Comparison of ENCODE assay signal across 13 cellular contexts in the genomic region with DNA sequence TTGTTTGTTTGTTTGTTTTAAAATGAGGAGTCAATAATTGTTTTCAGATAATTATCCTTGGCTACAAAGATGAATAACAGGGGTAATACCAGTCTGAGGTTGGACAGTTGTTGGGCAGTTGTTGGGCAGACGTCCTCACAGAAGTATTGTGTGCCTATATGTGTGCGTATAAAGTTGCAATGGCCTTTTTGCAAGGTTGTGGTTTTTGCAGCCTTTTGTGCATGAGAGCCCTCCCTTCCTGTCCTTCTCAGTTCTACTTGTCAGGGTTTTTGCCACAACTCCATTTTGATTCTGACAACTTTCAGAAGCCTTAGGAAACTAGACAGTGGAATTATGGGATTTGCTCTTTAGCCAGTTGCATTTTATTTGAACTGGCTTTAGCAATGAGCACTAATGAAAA. TPM values are rescaled to one million over a fixed set of nuclear protein-coding genes. Genes with fewer than 3 reads are reported as not detected.
DNase-seq lines count a peak whose midpoint lies in the region; ATAC-seq and TF ChIP-seq lines count a peak whose summit lies in the region.
"Had no signal": no experiment of that assay in that cellular context is flagged by ENCODE, and none has a peak within 500 bp of the region (broad histone marks: within the 10 kb centered on the region; RNA-seq: fewer than 3 reads in every experiment).

No MANE protein-coding gene starts in this region.

- H3K79me2 ChIP-seq in Loucy (ENCODE audit: insufficient read depth, low read length): no peaks in the 10 kb centered on the region
- H3K79me2 ChIP-seq in Karpas-422 (ENCODE audit: low read length): no peaks in the 10 kb centered on the region

- H3K4me1 Mint-ChIP-seq in activated CD4-positive, alpha-beta T cell treated with anti-CD3 and anti-CD28 coated beads, Interleukin-2, amount 10 ng/mL, durations not matched to agents 24 days and 14 days: peaks cover 2% of the 10 kb centered on the region
- peaks cover 9 to 15% of the 10 kb centered on the region in 2 donors for H3K4me1 Mint-ChIP-seq in effector memory CD8-positive, alpha-beta T cell (ENCODE audit: low read depth in 2 of 2)
- peaks cover 20 to 23% of the 10 kb centered on the region in 2 donors for H3K4me1 Mint-ChIP-seq in natural killer cell treated with Interleukin-12 subunit alpha and Interleukin-12 subunit beta and Interleukin-15 and Interleukin-18, amount 100 ng/mL, for 72 hours (ENCODE audit: low read depth in 2 of 2)

- H3K9me2 ChIP-seq in Loucy (replicated peaks; ENCODE audit: low read depth, low read length) (no peaks in the 10 kb centered on the region), Karpas-422 (replicated peaks; ENCODE audit: insufficient read depth, low read length) (no peaks in the 10 kb centered on the region)

- H3K4me2 ChIP-seq in Loucy (ENCODE audit: low read depth, low read length, poor library complexity, severe bottlenecking) (peak overlapping the region; percentile 4), Karpas-422 (ENCODE audit: low read depth, low read length, poor library complexity, severe bottlenecking) (no peak overlapping the region)

- no peaks in the 10 kb centered on the region for H3K27me3 ChIP-seq in Loucy (ENCODE audit: insufficient read depth, low read length, poor library complexity, severe bottlenecking)
- H3K27me3 ChIP-seq in lower lobe of right lung (ENCODE audit: low read depth): no peaks in the 10 kb centered on the region
- no peaks in the 10 kb centered on the region for H3K27me3 ChIP-seq in Karpas-422 (ENCODE audit: low read length)

- H2AFZ ChIP-seq in Loucy (ENCODE audit: low read length): peak overlapping the region; percentile 49
- no peak overlapping the region for H2AFZ ChIP-seq in Karpas-422 (ENCODE audit: low read length)

- H3K4me3 Mint-ChIP-seq in activated CD4-positive, alpha-beta T cell treated with anti-CD3 and anti-CD28 coated beads, Interleukin-2, amount 10 ng/mL, durations not matched to agents 24 days and 14 days: no peak overlapping the region
- peak overlapping the region; percentile 27 to 43 for H3K4me3 Mint-ChIP-seq in effector memory CD8-positive, alpha-beta T cell
- peak overlapping the region; percentile 35 for H3K4me3 Mint-ChIP-seq in natural killer cell treated with Interleukin-12 subunit alpha and Interleukin-12 subunit beta and Interleukin-15 and Interleukin-18, amount 100 ng/mL, for 72 hours
- H3K4me3 Mint-ChIP-seq: CD4-positive, alpha-beta T cell; H9 had no signal

- H3K4me1 ChIP-seq in Loucy (ENCODE audit: insufficient read depth, low read length, poor library complexity, severe bottlenecking): peaks cover 11% of the 10 kb centered on the region
- no peaks in the 10 kb centered on the region for H3K4me1 ChIP-seq in lower lobe of right lung
- H3K4me1 ChIP-seq in Karpas-422 (ENCODE audit: low read length): peaks cover 3% of the 10 kb centered on the region

- peak; percentile 26 for DNase-seq in activated CD4-positive, alpha-beta T cell treated with anti-CD3 and anti-CD28 coated beads, Interleukin-2, amount 10 ng/mL, durations not matched to agents 24 days and 14 days
- no peak for DNase-seq in activated CD4-positive, alpha-beta T cell treated with anti-CD3 and anti-CD28 coated beads for 4 hours
- no peak for DNase-seq in effector memory CD8-positive, alpha-beta T cell
- no peak for DNase-seq in natural killer cell treated with Interleukin-12 subunit alpha and Interleukin-12 subunit beta and Interleukin-15 and Interleukin-18, amount 100 ng/mL, for 72 hours (ENCODE audit: low spot score)
- no peak for DNase-seq in NCI-H1930 (lab: John Stamatoyannopoulos, UW)
- DNase-seq in lower lobe of right lung: no peak
- no peak for DNase-seq in Karpas-422
- DNase-seq: 8988T; C1 segment of cervical spinal cord; Caco-2; CD4-positive, alpha-beta T cell; H9 had no signal

- H3K9ac ChIP-seq in Loucy (ENCODE audit: low read depth, low read length, poor library complexity, severe bottlenecking) (no peak overlapping the region), Karpas-422 (ENCODE audit: low read length) (no peak overlapping the region)

- peaks cover 3% of the 10 kb centered on the region for H3K9me3 Mint-ChIP-seq in activated CD4-positive, alpha-beta T cell treated with anti-CD3 and anti-CD28 coated beads, Interleukin-2, amount 10 ng/mL, durations not matched to agents 24 days and 14 days
- H3K9me3 Mint-ChIP-seq in effector memory CD8-positive, alpha-beta T cell: no peaks in the 10 kb centered on the region
- no peaks in the 10 kb centered on the region for H3K9me3 Mint-ChIP-seq in natural killer cell treated with Interleukin-12 subunit alpha and Interleukin-12 subunit beta and Interleukin-15 and Interleukin-18, amount 100 ng/mL, for 72 hours
- H3K9me3 Mint-ChIP-seq: CD4-positive, alpha-beta T cell had no signal

- no peaks in the 10 kb centered on the region for H3K36me3 Mint-ChIP-seq in activated CD4-positive, alpha-beta T cell treated with anti-CD3 and anti-CD28 coated beads, Interleukin-2, amount 10 ng/mL, durations not matched to agents 24 days and 14 days (ENCODE audit: low read depth)
- H3K36me3 Mint-ChIP-seq in effector memory CD8-positive, alpha-beta T cell (ENCODE audit: insufficient read depth): no peaks in the 10 kb centered on the region
- H3K36me3 Mint-ChIP-seq in natural killer cell treated with Interleukin-12 subunit alpha and Interleukin-12 subunit beta and Interleukin-15 and Interleukin-18, amount 100 ng/mL, for 72 hours: peaks cover under 1% of the 10 kb centered on the region

- ATAC-seq in effector memory CD8-positive, alpha-beta T cell (replicated peaks): peak; percentile 45
- peak; percentile 62 to 67 for ATAC-seq in natural killer cell treated with Interleukin-12 subunit alpha and Interleukin-12 subunit beta and Interleukin-15 and Interleukin-18, amount 100 ng/mL, for 72 hours
- ATAC-seq in lower lobe of right lung: no peak

- H4K20me1 ChIP-seq in Loucy (ENCODE audit: insufficient read depth, low read length, poor library complexity, severe bottlenecking): no peaks in the 10 kb centered on the region
- no peaks in the 10 kb centered on the region for H4K20me1 ChIP-seq in Karpas-422 (ENCODE audit: insufficient read depth, low read depth, low read length)

- H3K27ac ChIP-seq in lower lobe of right lung (no peak overlapping the region), Karpas-422 (ENCODE audit: low read length) (no peak overlapping the region)

- H3K27me3 Mint-ChIP-seq in activated CD4-positive, alpha-beta T cell treated with anti-CD3 and anti-CD28 coated beads, Interleukin-2, amount 10 ng/mL, durations not matched to agents 24 days and 14 days: peaks cover 10% of the 10 kb centered on the region
- no peaks in the 10 kb centered on the region for H3K27me3 Mint-ChIP-seq in effector memory CD8-positive, alpha-beta T cell
- no peaks in the 10 kb centered on the region for H3K27me3 Mint-ChIP-seq in natural killer cell treated with Interleukin-12 subunit alpha and Interleukin-12 subunit beta and Interleukin-15 and Interleukin-18, amount 100 ng/mL, for 72 hours
- H3K27me3 Mint-ChIP-seq: CD4-positive, alpha-beta T cell had no signal

- no peaks in the 10 kb centered on the region for H3F3A ChIP-seq in Loucy (ENCODE audit: low read depth)

- H3K36me3 ChIP-seq in Loucy (ENCODE audit: insufficient read depth, low read length) (no peaks in the 10 kb centered on the region), lower lobe of right lung (no peaks in the 10 kb centered on the region), Karpas-422 (ENCODE audit: insufficient read depth, low read length) (no peaks in the 10 kb centered on the region)

- no peak overlapping the region for H3K27ac Mint-ChIP-seq in activated CD4-positive, alpha-beta T cell treated with anti-CD3 and anti-CD28 coated beads, Interleukin-2, amount 10 ng/mL, durations not matched to agents 24 days and 14 days
- H3K27ac Mint-ChIP-seq in effector memory CD8-positive, alpha-beta T cell: peak overlapping the region in 1 of 2 donors; percentile 78
- H3K27ac Mint-ChIP-seq in natural killer cell treated with Interleukin-12 subunit alpha and Interleukin-12 subunit beta and Interleukin-15 and Interleukin-18, amount 100 ng/mL, for 72 hours: peak overlapping the region; percentile 63 to 72
- H3K27ac Mint-ChIP-seq: CD4-positive, alpha-beta T cell; H9 had no signal

- H3K4me3 ChIP-seq in Loucy (ENCODE audit: low read length, poor library complexity, severe bottlenecking) (no peak overlapping the region), lower lobe of right lung (no peak overlapping the region), Karpas-422 (ENCODE audit: low read length) (no peak overlapping the region)

- intact Hi-C loops in activated CD4-positive, alpha-beta T cell treated with anti-CD3 and anti-CD28 coated beads, Interleukin-2, amount 10 ng/mL, durations not matched to agents 24 days and 14 days (cut with micrococcal nuclease): no loop called here
- intact Hi-C loops in lower lobe of right lung (cut with DNase I): no loop called here

- H3K9me3 ChIP-seq in Loucy (ENCODE audit: insufficient read depth, low read depth, low read length): no peaks in the 10 kb centered on the region
- H3K9me3 ChIP-seq in lower lobe of right lung: no peaks in the 10 kb centered on the region
- no peaks in the 10 kb centered on the region for H3K9me3 ChIP-seq in Karpas-422 (ENCODE audit: low read length)
- H3K9me3 ChIP-seq: Caco-2 had no signal

- TF ChIP-seq CTCF in Loucy (conservative IDR thresholded peaks at IDR 0.05; ENCODE audit: low read length) (no peak), lower lobe of right lung (IDR thresholded peaks at IDR 0.05) (no peak)

RNA-seq across cellular contexts. Expression of gene STK39, which starts 6.0 kb away (rescaled TPM):
- total RNA-seq in activated CD4-positive, alpha-beta T cell treated with anti-CD3 and anti-CD28 coated beads, Interleukin-2, amount 10 ng/mL, durations not matched to agents 24 days and 14 days: 40.3 and 40.9 TPM in 2 replicates
- total RNA-seq in natural killer cell treated with Interleukin-12 subunit alpha and Interleukin-12 subunit beta and Interleukin-15 and Interleukin-18, amount 100 ng/mL, for 72 hours: 10 to 100 TPM; 39.1 to 52.0 TPM
- total RNA-seq in lower lobe of right lung: 12.6 TPM
- 30.2 and 56.9 TPM in 2 replicates for total RNA-seq in Karpas-422 (2014; rRNA removed; shearing (Covaris generic); ENCODE audit: low replicate concordance)

Comparison
In these comparisons a context has a peak if more than half of its experiments do, and no peak if none do; other contexts are left out.
1. ATAC-seq: peak in effector memory CD8-positive, alpha-beta T cell (single experiment) and natural killer cell treated with Interleukin-12 subunit alpha and Interleukin-12 subunit beta and Interleukin-15 and Interleukin-18, amount 100 ng/mL, for 72 hours (2 of 2); none in lower lobe of right lung (0 of 2).